Comparison of ENCODE assay signal across 11 cellular contexts in genomic region chr11:10407055-10407454, GRCh38. TPM values are rescaled to one million over a fixed set of nuclear protein-coding genes. Genes with fewer than 3 reads are reported as not detected.
DNase-seq lines count a peak whose midpoint lies in the region; ATAC-seq, FAIRE-seq and TF ChIP-seq lines count a peak whose summit lies in the region.
"Had no signal": no experiment of that assay in that cellular context is flagged by ENCODE, and none has a peak within 500 bp of the region (broad histone marks: within the 10 kb centered on the region; RNA-seq: fewer than 3 reads in every experiment).

No MANE protein-coding gene starts in this region.

- H3K4me1 ChIP-seq in astrocyte (ENCODE audit: insufficient read depth, low read length) (peaks cover 6% of the 10 kb centered on the region), left lung (peaks cover 0 to 18% of the 10 kb centered on the region in 2 donors), aorta (ENCODE audit: control insufficient read depth in 1 of 2, insufficient read depth in 2 of 2, low read length in 2 of 2) (no peaks in the 10 kb centered on the region)

- H3K4me1 Mint-ChIP-seq in astrocyte (ENCODE audit: low read depth, unreplicated experiment), result peaks cover 11% of the 10 kb centered on the region
- H3K4me1 Mint-ChIP-seq in activated CD4-positive, alpha-beta memory T cell treated with anti-CD3 and anti-CD28 coated beads for 36 hours (ENCODE audit: low read depth), result peaks cover 15% of the 10 kb centered on the region

- H3K9me3 ChIP-seq in astrocyte (ENCODE audit: insufficient read depth, low read depth, low read length), result no peaks in the 10 kb centered on the region
- H3K9me3 ChIP-seq in left lung, result no peaks in the 10 kb centered on the region
- no peaks in the 10 kb centered on the region for H3K9me3 ChIP-seq in aorta (ENCODE audit: control insufficient read depth, low read length)

- intact Hi-C loops in left lung (cut with DNase I) (loop anchor here in 1 of 2 donors (5.0 kb wide), 1 partner anchor 245 kb away; no protein-coding TSS in a partner anchor), aorta (cut with DNase I) (loop anchor here (2.0 to 10.0 kb wide), 3 partner anchors 108 to 330 kb away; no protein-coding TSS in a partner anchor)
- intact Hi-C loops in activated CD4-positive, alpha-beta memory T cell treated with anti-CD3 and anti-CD28 coated beads for 36 hours (cut with micrococcal nuclease), result no loop called here

- H3K27me3 Mint-ChIP-seq in astrocyte (ENCODE audit: low read depth, unreplicated experiment), result peaks cover 15% of the 10 kb centered on the region
- no peaks in the 10 kb centered on the region for H3K27me3 Mint-ChIP-seq in activated CD4-positive, alpha-beta memory T cell treated with anti-CD3 and anti-CD28 coated beads for 36 hours

- no peak overlapping the region for H3K9ac ChIP-seq in astrocyte (ENCODE audit: low read length)

- H3K27ac ChIP-seq in astrocyte (ENCODE audit: low read depth, low read length) (no peak overlapping the region), left lung (peak overlapping the region in 1 of 2 donors; percentile 46), aorta (ENCODE audit: low read depth in 1 of 2, low read length in 2 of 2) (no peak overlapping the region)

- H3K36me3 Mint-ChIP-seq in astrocyte (ENCODE audit: low read depth, unreplicated experiment), result no peaks in the 10 kb centered on the region
- no peaks in the 10 kb centered on the region for H3K36me3 Mint-ChIP-seq in activated CD4-positive, alpha-beta memory T cell treated with anti-CD3 and anti-CD28 coated beads for 36 hours

- POLR2A ChIA-PET in activated CD4-positive, alpha-beta memory T cell treated with anti-CD3 and anti-CD28 coated beads for 36 hours (lab: Charles Lee), result no interaction called here

- CTCF ChIA-PET in activated CD4-positive, alpha-beta memory T cell treated with anti-CD3 and anti-CD28 coated beads for 36 hours (lab: Charles Lee), result interaction anchor here (0.6 to 4.4 kb wide), 17 partner anchors 9 to 330 kb away, joined by 3 to 46 read pairs (median 5); partner anchors contain the start of genes AMPD3 and RNF141

- no peak overlapping the region for H3K27ac Mint-ChIP-seq in astrocyte (ENCODE audit: unreplicated experiment)
- H3K27ac Mint-ChIP-seq in activated CD4-positive, alpha-beta memory T cell treated with anti-CD3 and anti-CD28 coated beads for 36 hours, result no peak overlapping the region

- ATAC-seq in left lung (peak; percentile 51), HG03139 (IDR thresholded peaks at IDR 0.05; ENCODE audit: unreplicated experiment) (no peak), aorta (ENCODE audit: low FRiP score) (no peak)

- peak overlapping the region; percentile 26 for H3K4me2 ChIP-seq in astrocyte (ENCODE audit: low read length)

- no peaks in the 10 kb centered on the region for H3K9me3 Mint-ChIP-seq in astrocyte (ENCODE audit: unreplicated experiment)
- no peaks in the 10 kb centered on the region for H3K9me3 Mint-ChIP-seq in activated CD4-positive, alpha-beta memory T cell treated with anti-CD3 and anti-CD28 coated beads for 36 hours

- no peaks in the 10 kb centered on the region for H3K79me2 ChIP-seq in astrocyte (ENCODE audit: insufficient read depth, low read length)

- H2AFZ ChIP-seq in astrocyte (ENCODE audit: low read depth, low read length), result no peak overlapping the region

- peaks cover 4% of the 10 kb centered on the region for H3K27me3 ChIP-seq in astrocyte (ENCODE audit: insufficient read depth, low read length)
- H3K27me3 ChIP-seq in left lung, result no peaks in the 10 kb centered on the region
- H3K27me3 ChIP-seq in aorta (ENCODE audit: control insufficient read depth in 1 of 2, insufficient read depth in 2 of 2, low read length in 1 of 2), result no peaks in the 10 kb centered on the region

- WGBS in aorta, 2 donors, result 37 to 58% methylated on average over 3 of the region's 3 CpGs

- H3K4me3 ChIP-seq in LNCaP clone FGC (ENCODE audit: low read depth, low read length) (no peak overlapping the region), astrocyte (ENCODE audit: insufficient read depth, low read depth, low read length) (no peak overlapping the region), left lung (no peak overlapping the region), aorta (ENCODE audit: low read length in 2 of 2) (no peak overlapping the region)
- H3K4me3 ChIP-seq: skin epidermis had no signal

- H4K20me1 ChIP-seq in astrocyte (ENCODE audit: insufficient read depth, low read length), result no peaks in the 10 kb centered on the region

- no peak overlapping the region for H3K4me3 Mint-ChIP-seq in astrocyte (ENCODE audit: unreplicated experiment)
- H3K4me3 Mint-ChIP-seq in activated CD4-positive, alpha-beta memory T cell treated with anti-CD3 and anti-CD28 coated beads for 36 hours, result no peak overlapping the region

- H3K36me3 ChIP-seq in astrocyte (ENCODE audit: insufficient read depth, low read length) (no peaks in the 10 kb centered on the region), left lung (no peaks in the 10 kb centered on the region), aorta (ENCODE audit: control insufficient read depth in 1 of 2, insufficient read depth in 2 of 2, low read length in 1 of 2) (no peaks in the 10 kb centered on the region)

- TF ChIP-seq CTCF in LNCaP clone FGC (IDR thresholded peaks at IDR 0.05; ENCODE audit: control insufficient read depth, extremely low read depth, insufficient read depth) (no peak), astrocyte (IDR thresholded peaks at IDR 0.05; ENCODE audit: insufficient read depth, low read depth, low read length) (no peak), left lung (IDR thresholded peaks at IDR 0.05) (no peak)

- DNase-seq in CD1c-positive myeloid dendritic cell (ENCODE audit: extremely low spot score) (peak; percentile 73), LNCaP clone FGC (ENCODE audit: low read depth) (peak; percentile 21), astrocyte (ENCODE audit: low read depth) (no peak), left lung (no peak), aorta (no peak)
- no peak for DNase-seq in stimulated activated CD4-positive, alpha-beta T cell treated with anti-CD3 and anti-CD28 coated beads, Interleukin-4, amount 100 ng/mL, for 24 hours
- DNase-seq in activated CD4-positive, alpha-beta memory T cell treated with anti-CD3 and anti-CD28 coated beads for 36 hours, result no peak
- DNase-seq: activated T-cell treated with anti-CD3 and anti-CD28 coated beads for 4 hours, NCI-H2107 had no signal

- peak; percentile 90 for FAIRE-seq in astrocyte (lab: Jason Lieb, UNC)

RNA-seq across cellular contexts. Expression of gene AMPD3, which starts 48.0 kb away (rescaled TPM):
- total RNA-seq in astrocyte (4.3 and 5.6 TPM in 2 replicates), left lung (10 to 100 TPM; 11.2 to 28.8 TPM), aorta (10 to 100 TPM in 1 of 2 donors, 1 to 10 TPM in 1; 7.8 to 16.9 TPM)
- 1 to 10 TPM; 2.5 to 3.8 TPM for polyA plus RNA-seq in aorta
- total RNA-seq in activated CD4-positive, alpha-beta memory T cell treated with anti-CD3 and anti-CD28 coated beads for 36 hours, result 10 to 100 TPM; 25.5 to 25.7 TPM

Comparison
In these comparisons a context has a peak if more than half of its experiments do, and no peak if none do; other contexts are left out.
1. DNase-seq: peak in CD1c-positive myeloid dendritic cell (single experiment) and LNCaP clone FGC (single experiment); none in astrocyte (single experiment), left lung (0 of 2), stimulated activated CD4-positive, alpha-beta T cell treated with anti-CD3 and anti-CD28 coated beads, Interleukin-4, amount 100 ng/mL, for 24 hours (single experiment), aorta (0 of 2) and activated CD4-positive, alpha-beta memory T cell treated with anti-CD3 and anti-CD28 coated beads for 36 hours (single experiment).